In the genomic region with DNA sequence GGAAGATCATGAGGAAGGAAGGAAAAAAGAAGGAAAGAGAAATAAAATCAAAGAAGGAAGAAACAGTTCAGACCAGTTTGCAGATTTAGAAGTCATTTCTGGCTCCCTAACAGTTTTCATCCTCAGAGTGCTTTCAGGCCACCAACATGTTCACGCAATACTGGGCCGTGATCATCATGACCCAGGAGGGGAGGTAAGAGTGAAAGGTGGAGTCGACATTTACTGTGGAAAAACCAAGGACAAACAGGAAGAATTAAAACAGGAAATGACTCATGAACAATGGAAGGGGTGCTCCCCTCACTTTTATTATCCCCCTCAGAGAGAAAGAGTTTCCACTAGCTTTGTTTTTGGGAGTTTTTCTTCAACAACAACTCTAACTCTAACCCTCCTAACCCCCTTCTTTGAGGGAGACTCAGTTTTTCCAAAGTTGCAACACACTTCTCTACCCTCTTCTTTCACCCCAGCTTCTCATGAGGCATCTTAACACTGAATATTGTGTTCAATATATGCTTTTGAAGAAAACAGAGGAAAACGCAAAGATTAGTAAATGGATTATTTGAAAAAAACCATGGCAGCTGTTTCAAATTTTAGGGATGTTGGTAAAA, we compare ENCODE assay signal across 13 cellular contexts.
DNase-seq lines count a peak whose midpoint lies in the region; ATAC-seq, FAIRE-seq and TF ChIP-seq lines count a peak whose summit lies in the region.
"Had no signal": no experiment of that assay in that cellular context is flagged by ENCODE, and none has a peak within 500 bp of the region (broad histone marks: within the 10 kb centered on the region; RNA-seq: fewer than 3 reads in every experiment).

No MANE protein-coding gene starts in this region.

- TF ChIP-seq CTCF in GM13977 (IDR thresholded peaks at IDR 0.05; ENCODE audit: extremely low read depth, insufficient read depth, missing control alignments): no peak
- TF ChIP-seq CTCF in D721Med (IDR thresholded peaks at IDR 0.05; ENCODE audit: insufficient read depth, missing control alignments): no peak

- no peaks in the 10 kb centered on the region for H3K27me3 ChIP-seq in SJSA1 (replicated peaks)
- H3K27me3 ChIP-seq: esophagus squamous epithelium, vagina had no signal

- ATAC-seq in activated naive CD8-positive, alpha-beta T cell treated with anti-CD3 and anti-CD28 coated beads, Interleukin-2, amount 50 U/mL, for 24 hours: peak; percentile 78
- peak; percentile 58 for ATAC-seq in stimulated activated effector memory CD8-positive, alpha-beta T cell treated with anti-CD3 and anti-CD28 coated beads, Interleukin-12 subunit alpha, Interleukin-12 subunit beta, amount 100 ng/mL, for 72 hours

- peak overlapping the region; percentile 92 for H3K27ac ChIP-seq in SJSA1
- H3K27ac ChIP-seq: esophagus squamous epithelium, vagina had no signal

- DNase-seq in activated naive CD4-positive, alpha-beta T cell treated with Interleukin-2 at 50 U/mL for 16 hours: peak; percentile 36
- DNase-seq in activated naive CD4-positive, alpha-beta T cell (lab: John Stamatoyannopoulos, UW): no peak
- DNase-seq in SJSA1 (ENCODE audit: low read depth in 1 of 2, low spot score in 2 of 2) (peak; percentile 56 to 75), activated gamma-delta T cell (lab: John Stamatoyannopoulos, UW) (no peak), GM13977 (ENCODE audit: low spot score) (no peak), D721Med (ENCODE audit: insufficient read length, low spot score) (no peak)
- DNase-seq in activated naive CD8-positive, alpha-beta T cell treated with anti-CD3 and anti-CD28 coated beads, Interleukin-2, amount 50 U/mL, for 24 hours: peak; percentile 58
- DNase-seq in stimulated activated effector memory CD8-positive, alpha-beta T cell treated with anti-CD3 and anti-CD28 coated beads, Interleukin-12 subunit alpha, Interleukin-12 subunit beta, amount 100 ng/mL, for 72 hours (ENCODE audit: low spot score in 2 of 2): no peak
- DNase-seq: cerebellar nuclear complex, esophagus squamous epithelium, NCI-H1436 treated with DMSO at 0.1 percent for 48 hours, SW 1271 had no signal

- peaks cover 95% of the 10 kb centered on the region for H3K4me1 Mint-ChIP-seq in activated naive CD8-positive, alpha-beta T cell treated with anti-CD3 and anti-CD28 coated beads, Interleukin-2, amount 50 U/mL, for 24 hours
- H3K4me1 Mint-ChIP-seq in stimulated activated effector memory CD8-positive, alpha-beta T cell treated with anti-CD3 and anti-CD28 coated beads, Interleukin-12 subunit alpha, Interleukin-12 subunit beta, amount 100 ng/mL, for 72 hours: peaks cover 25% of the 10 kb centered on the region

- peaks cover 12% of the 10 kb centered on the region for H3K36me3 Mint-ChIP-seq in activated naive CD8-positive, alpha-beta T cell treated with anti-CD3 and anti-CD28 coated beads, Interleukin-2, amount 50 U/mL, for 24 hours (ENCODE audit: low read depth)
- no peaks in the 10 kb centered on the region for H3K36me3 Mint-ChIP-seq in stimulated activated effector memory CD8-positive, alpha-beta T cell treated with anti-CD3 and anti-CD28 coated beads, Interleukin-12 subunit alpha, Interleukin-12 subunit beta, amount 100 ng/mL, for 72 hours

- H3K9me3 Mint-ChIP-seq in activated naive CD8-positive, alpha-beta T cell treated with anti-CD3 and anti-CD28 coated beads, Interleukin-2, amount 50 U/mL, for 24 hours: peaks cover 3% of the 10 kb centered on the region
- no peaks in the 10 kb centered on the region for H3K9me3 Mint-ChIP-seq in stimulated activated effector memory CD8-positive, alpha-beta T cell treated with anti-CD3 and anti-CD28 coated beads, Interleukin-12 subunit alpha, Interleukin-12 subunit beta, amount 100 ng/mL, for 72 hours

- no peak overlapping the region for H3K4me3 ChIP-seq in SJSA1
- H3K4me3 ChIP-seq: esophagus squamous epithelium, vagina had no signal

- H3K27me3 Mint-ChIP-seq in activated naive CD8-positive, alpha-beta T cell treated with anti-CD3 and anti-CD28 coated beads, Interleukin-2, amount 50 U/mL, for 24 hours: no peaks in the 10 kb centered on the region

- peak overlapping the region; percentile 79 for H3K4me3 Mint-ChIP-seq in activated naive CD8-positive, alpha-beta T cell treated with anti-CD3 and anti-CD28 coated beads, Interleukin-2, amount 50 U/mL, for 24 hours
- peak overlapping the region; percentile 50 for H3K4me3 Mint-ChIP-seq in stimulated activated effector memory CD8-positive, alpha-beta T cell treated with anti-CD3 and anti-CD28 coated beads, Interleukin-12 subunit alpha, Interleukin-12 subunit beta, amount 100 ng/mL, for 72 hours

- in situ Hi-C loops in GM13977 (cut with MboI; ENCODE audit: low pct_unique_long_range_greater_than_20kb, low sequenced_read_pairs, unreplicated experiment): no loop called here

- no peak for FAIRE-seq in D721Med (lab: Jason Lieb, UNC)

- H3K4me1 ChIP-seq in SJSA1 (replicated peaks): peaks cover 50% of the 10 kb centered on the region
- H3K4me1 ChIP-seq: esophagus squamous epithelium, vagina had no signal

- no peaks in the 10 kb centered on the region for H3K36me3 ChIP-seq in SJSA1
- H3K36me3 ChIP-seq: esophagus squamous epithelium, vagina had no signal

- H3K9me3 ChIP-seq in SJSA1 (replicated peaks): no peaks in the 10 kb centered on the region
- H3K9me3 ChIP-seq: esophagus squamous epithelium, vagina had no signal

- peak overlapping the region; percentile 100 for H3K27ac Mint-ChIP-seq in activated naive CD8-positive, alpha-beta T cell treated with anti-CD3 and anti-CD28 coated beads, Interleukin-2, amount 50 U/mL, for 24 hours
- H3K27ac Mint-ChIP-seq in stimulated activated effector memory CD8-positive, alpha-beta T cell treated with anti-CD3 and anti-CD28 coated beads, Interleukin-12 subunit alpha, Interleukin-12 subunit beta, amount 100 ng/mL, for 72 hours: peak overlapping the region; percentile 89

Comparison
In these comparisons a context has a peak if more than half of its experiments do, and no peak if none do; other contexts are left out.
1. DNase-seq: peak in activated naive CD4-positive, alpha-beta T cell treated with Interleukin-2 at 50 U/mL for 16 hours (single experiment), SJSA1 (2 of 2) and activated naive CD8-positive, alpha-beta T cell treated with anti-CD3 and anti-CD28 coated beads, Interleukin-2, amount 50 U/mL, for 24 hours (single experiment); none in activated naive CD4-positive, alpha-beta T cell (0 of 4), stimulated activated effector memory CD8-positive, alpha-beta T cell treated with anti-CD3 and anti-CD28 coated beads, Interleukin-12 subunit alpha, Interleukin-12 subunit beta, amount 100 ng/mL, for 72 hours (0 of 2), activated gamma-delta T cell (single experiment), GM13977 (single experiment) and D721Med (single experiment).